In the genomic region with DNA sequence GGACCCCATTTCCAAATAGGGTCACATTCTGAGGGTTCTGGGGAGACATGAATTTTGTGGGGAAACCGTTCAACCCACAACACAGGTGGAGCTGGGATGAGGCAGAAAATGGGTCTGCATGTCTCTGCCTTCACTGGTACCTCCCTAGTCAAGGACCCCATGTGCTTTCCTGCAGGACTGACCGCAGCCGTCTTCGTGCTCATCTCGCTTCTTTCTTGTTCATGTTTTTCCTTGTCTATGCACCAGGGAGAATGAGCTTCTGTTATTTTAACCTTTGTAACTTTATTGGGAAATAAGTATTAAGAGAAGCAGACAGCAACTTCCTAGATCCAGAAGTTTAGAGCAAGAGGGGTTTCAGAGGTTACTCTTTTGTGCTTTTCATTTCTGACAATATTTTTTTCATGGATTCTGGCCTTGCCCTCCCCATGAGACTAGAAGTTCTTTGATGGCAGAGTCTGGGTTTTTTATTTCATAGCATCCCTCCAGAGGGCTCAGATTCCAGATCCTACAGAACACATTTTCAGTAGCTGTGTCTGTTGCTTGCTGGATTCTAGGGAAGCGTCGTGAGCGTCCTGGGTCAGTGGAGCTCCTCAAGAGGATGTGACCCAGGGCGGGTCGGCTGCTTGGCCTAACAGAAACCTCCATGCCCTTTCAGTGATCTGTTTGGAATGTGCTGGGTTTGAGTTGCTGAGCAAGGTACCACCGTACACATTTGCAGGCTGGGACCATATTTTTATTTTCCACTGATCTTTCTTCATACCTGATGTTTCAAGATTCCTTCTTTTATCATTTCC, we compare ENCODE assay signal across 16 cellular contexts.
DNase-seq lines count a peak whose midpoint lies in the region; ATAC-seq and TF ChIP-seq lines count a peak whose summit lies in the region.
"Had no signal": no experiment of that assay in that cellular context is flagged by ENCODE, and none has a peak within 500 bp of the region (broad histone marks: within the 10 kb centered on the region; RNA-seq: fewer than 3 reads in every experiment).

No MANE protein-coding gene starts in this region.

- H3K27ac Mint-ChIP-seq in endodermal cell: no peak overlapping the region
- H3K27ac Mint-ChIP-seq: CD4-positive, alpha-beta T cell had no signal

- no peaks in the 10 kb centered on the region for H3K27me3 Mint-ChIP-seq in endodermal cell (ENCODE audit: insufficient read depth)

- H3K4me1 Mint-ChIP-seq in endodermal cell: peaks cover 6% of the 10 kb centered on the region

- H3K4me1 ChIP-seq in endodermal cell (ENCODE audit: control insufficient read depth, insufficient read depth, low read length) (no peaks in the 10 kb centered on the region), testis (no peaks in the 10 kb centered on the region)

- H3K4me3 Mint-ChIP-seq in endodermal cell: no peak overlapping the region
- H3K4me3 Mint-ChIP-seq: CD4-positive, alpha-beta T cell had no signal

- ATAC-seq in HG02678 (IDR thresholded peaks at IDR 0.05; ENCODE audit: unreplicated experiment): no peak

- no peaks in the 10 kb centered on the region for H3K36me3 Mint-ChIP-seq in endodermal cell (ENCODE audit: low read depth)

- H3K9me3 ChIP-seq in endodermal cell (ENCODE audit: control insufficient read depth, low read length) (no peaks in the 10 kb centered on the region), testis (no peaks in the 10 kb centered on the region)

- intact Hi-C loops in testis (cut with DNase I; ENCODE audit: low total_unique reads): no loop called here

- no peaks in the 10 kb centered on the region for H3K27me3 ChIP-seq in H7 (ENCODE audit: control insufficient read depth, insufficient read depth, low read length)
- no peaks in the 10 kb centered on the region for H3K27me3 ChIP-seq in endodermal cell (ENCODE audit: control insufficient read depth, insufficient read depth, low read length, poor library complexity, severe bottlenecking)
- no peaks in the 10 kb centered on the region for H3K27me3 ChIP-seq in testis

- H3K4me3 ChIP-seq in H7 (ENCODE audit: insufficient read depth, low read depth, low read length) (no peak overlapping the region), endodermal cell (ENCODE audit: low read length) (no peak overlapping the region), testis (no peak overlapping the region)

- 86 to 93% methylated on average over 6 to 11 of the region's 11 CpGs for WGBS in endodermal cell (ENCODE audit: insufficient coverage in 1 of 2, insufficient read length in 1 of 2), 2 experiments
- 65 to 70% methylated on average over 11 of the region's 11 CpGs for WGBS in testis, 2 donors

- no peak for TF ChIP-seq CTCF in endodermal cell (conservative IDR thresholded peaks at IDR 0.05)
- TF ChIP-seq CTCF in testis (IDR thresholded peaks at IDR 0.05): no peak

- TF ChIP-seq POLR2A in testis (IDR thresholded peaks at IDR 0.05): no peak

- no peaks in the 10 kb centered on the region for H3K9me3 Mint-ChIP-seq in endodermal cell
- H3K9me3 Mint-ChIP-seq: CD4-positive, alpha-beta T cell had no signal

- DNase-seq in H7 (peak; percentile 38), endodermal cell (peak; percentile 30), mesenteric fat pad (ENCODE audit: low spot score) (peak; percentile 68), testis (peak; percentile 14), glomerular visceral epithelial cell (ENCODE audit: extremely low spot score) (no peak), COR-L47 (lab: John Stamatoyannopoulos, UW) (no peak)
- DNase-seq: CD4-positive, alpha-beta T cell; DMS79 treated with DMSO at 0.1 percent for 48 hours; HCEC 1CT; KBM-7; MV-4-11; NCI-H2029 treated with DMSO at 0.1 percent for 48 hours; NCI-H2171 treated with DMSO at 0.1 percent for 48 hours; NCI-H748 treated with DMSO at 0.1 percent for 48 hours; OCI-M1 had no signal

- H3K9ac ChIP-seq in endodermal cell (ENCODE audit: extremely low read depth, low read length, poor library complexity, severe bottlenecking): no peak overlapping the region

- H3K36me3 ChIP-seq in H7 (replicated peaks; ENCODE audit: control insufficient read depth, insufficient read depth, low read length) (no peaks in the 10 kb centered on the region), endodermal cell (ENCODE audit: control insufficient read depth, insufficient read depth, low read length) (no peaks in the 10 kb centered on the region), testis (ENCODE audit: low read depth, missing control alignments) (no peaks in the 10 kb centered on the region)

- H3K27ac ChIP-seq in endodermal cell (ENCODE audit: low read depth, low read length): no peak overlapping the region
- H3K27ac ChIP-seq in testis: no peak overlapping the region

Comparison
In these comparisons a context has a peak if more than half of its experiments do, and no peak if none do; other contexts are left out.
1. DNase-seq: peak in H7 (single experiment), endodermal cell (single experiment), mesenteric fat pad (single experiment) and testis (single experiment); none in glomerular visceral epithelial cell (single experiment) and COR-L47 (single experiment).